Comparison of ENCODE assay signal across 1 cellular context in the genomic region with DNA sequence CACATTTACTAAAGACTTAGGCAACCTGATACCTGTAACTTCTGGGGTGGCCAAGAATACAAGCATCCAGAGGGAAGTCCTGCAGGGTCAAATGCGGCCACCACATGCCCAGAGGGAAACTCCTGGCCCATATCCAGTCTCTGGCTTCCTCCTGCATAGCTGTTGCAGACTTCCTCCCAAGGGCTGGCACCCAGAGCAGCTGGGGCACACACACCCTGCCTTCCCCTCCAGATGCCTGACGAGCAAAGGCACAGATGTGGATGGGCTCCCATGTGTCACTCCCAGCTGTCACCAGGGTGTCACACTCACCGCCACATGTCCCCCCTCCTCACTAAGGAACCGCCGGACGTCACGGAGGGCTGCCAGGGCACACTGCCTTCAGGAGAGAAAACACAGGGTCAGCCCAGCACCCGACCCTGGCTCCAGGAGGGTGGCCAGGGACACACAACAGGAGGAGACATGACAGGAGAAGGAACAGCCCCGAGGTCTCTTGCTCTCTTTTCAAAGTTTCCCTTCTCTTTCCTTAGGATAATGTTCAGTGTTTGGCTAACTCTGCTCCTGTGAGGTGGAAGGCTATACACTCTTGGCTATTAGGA.
TF ChIP-seq lines count a peak whose summit lies in the region.

No MANE protein-coding gene starts in this region.

TF ChIP-seq in endothelial cell of umbilical vein, 7 proteins besides CTCF, POLR2A, EP300 and RAD21:
- TF ChIP-seq FOS (IDR thresholded peaks at IDR 0.05; ENCODE audit: borderline replicate concordance, insufficient read depth, low read length) (no peak), MYC (IDR thresholded peaks at IDR 0.05; ENCODE audit: low read depth, low read length) (no peak), JUN (IDR thresholded peaks at IDR 0.05; ENCODE audit: borderline replicate concordance, insufficient read depth, insufficient read length, low read depth) (no peak), GATA2 (IDR thresholded peaks at IDR 0.05; ENCODE audit: insufficient read depth, insufficient read length, low read depth, low read length) (no peak), EZH2 (IDR thresholded peaks at IDR 0.05; ENCODE audit: borderline replicate concordance, low read depth, low read length, severe bottlenecking) (no peak), POLR2AphosphoS5 (IDR thresholded peaks at IDR 0.05; ENCODE audit: insufficient read depth, low read depth, low read length) (no peak)
- TF ChIP-seq, protein P1, sequence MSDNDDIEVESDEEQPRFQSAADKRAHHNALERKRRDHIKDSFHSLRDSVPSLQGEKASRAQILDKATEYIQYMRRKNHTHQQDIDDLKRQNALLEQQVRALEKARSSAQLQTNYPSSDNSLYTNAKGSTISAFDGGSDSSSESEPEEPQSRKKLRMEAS (IDR thresholded peaks at IDR 0.05; ENCODE audit: insufficient read depth, insufficient read length): no peak
